Comparison of ENCODE assay signal across 13 cellular contexts in genomic region chr17:47225911-47226688, GRCh38. TPM values are rescaled to one million over a fixed set of nuclear protein-coding genes. Genes with fewer than 3 reads are reported as not detected.
DNase-seq lines count a peak whose midpoint lies in the region; ATAC-seq and TF ChIP-seq lines count a peak whose summit lies in the region.
"Had no signal": no experiment of that assay in that cellular context is flagged by ENCODE, and none has a peak within 500 bp of the region (broad histone marks: within the 10 kb centered on the region; RNA-seq: fewer than 3 reads in every experiment).

No MANE protein-coding gene starts in this region.

- H3K4me3 Mint-ChIP-seq in Caco-2 (ENCODE audit: unreplicated experiment), result no peak overlapping the region
- H3K4me3 Mint-ChIP-seq: naive B cell had no signal

- ATAC-seq in IMR-90 (ENCODE audit: low read depth), result no peak
- ATAC-seq in lower lobe of right lung, result no peak
- no peak for ATAC-seq in body of pancreas

- peak overlapping the region; percentile 94 for H2BK20ac ChIP-seq in IMR-90 (ENCODE audit: low read depth, low read length)

- TF ChIP-seq RAD21 in IMR-90 (IDR thresholded peaks at IDR 0.05; ENCODE audit: low read length), result no peak

- H3K9me3 ChIP-seq in IMR-90 (ENCODE audit: control insufficient read depth, insufficient read depth, low read length), result no peaks in the 10 kb centered on the region
- H3K9me3 ChIP-seq in lower lobe of right lung, result no peaks in the 10 kb centered on the region
- H3K9me3 ChIP-seq in subcutaneous abdominal adipose tissue (ENCODE audit: control insufficient read depth in 5 of 5, low read length in 5 of 5), result no peaks in the 10 kb centered on the region
- H3K9me3 ChIP-seq in Caco-2, result 0 out of 2 replicates have a peak, but pooled peaks cover 5% of the 10 kb centered on the region
- H3K9me3 ChIP-seq in body of pancreas, result no peaks in the 10 kb centered on the region

- no peak overlapping the region for H3K4me3 ChIP-seq in IMR-90 (ENCODE audit: insufficient read depth, low read depth, low read length)
- H3K4me3 ChIP-seq in lower lobe of right lung, result no peak overlapping the region
- H3K4me3 ChIP-seq in subcutaneous abdominal adipose tissue (ENCODE audit: low read depth in 1 of 5, low read length in 5 of 5), result no peak overlapping the region
- no peak overlapping the region for H3K4me3 ChIP-seq in Caco-2 (ENCODE audit: low read depth, low read length)
- H3K4me3 ChIP-seq in body of pancreas, result no peak overlapping the region

- H2AFZ ChIP-seq in IMR-90 (replicated peaks; ENCODE audit: low read length, poor library complexity), result peak overlapping the region; percentile 47

- BruUV-seq in IMR-90 (replicated peaks; lab: Mats Ljungman, UMichigan) (no TSS peak), Caco-2 (replicated peaks; lab: Mats Ljungman, UMichigan) (no TSS peak)

- peak overlapping the region; percentile 97 to 98 for H4K8ac ChIP-seq in IMR-90 (ENCODE audit: low read depth in 2 of 2, low read length in 2 of 2)

- peaks cover 4% of the 10 kb centered on the region for H3K27me3 Mint-ChIP-seq in Caco-2 (ENCODE audit: insufficient read depth, unreplicated experiment)

- peak overlapping the region; percentile 87 for H3K18ac ChIP-seq in IMR-90 (ENCODE audit: low read depth, low read length)

- no peaks in the 10 kb centered on the region for H3K36me3 Mint-ChIP-seq in Caco-2 (ENCODE audit: insufficient read depth, unreplicated experiment)
- H3K36me3 Mint-ChIP-seq: naive B cell had no signal

- no peaks in the 10 kb centered on the region for H4K20me1 ChIP-seq in IMR-90 (ENCODE audit: insufficient read depth, low read length)

- H3K4me1 ChIP-seq in IMR-90 (ENCODE audit: control insufficient read depth, insufficient read depth, low read length) (peaks cover 27% of the 10 kb centered on the region), lower lobe of right lung (peaks cover 29% of the 10 kb centered on the region), subcutaneous abdominal adipose tissue (ENCODE audit: control insufficient read depth in 5 of 5, insufficient read depth in 5 of 5, low read length in 5 of 5) (peaks cover 12 to 51% (median 31%) of the 10 kb centered on the region in 5 donors), Caco-2 (peaks cover 4% of the 10 kb centered on the region; the same call in 1 of the 2 replicates), body of pancreas (peaks cover 30% of the 10 kb centered on the region)

- H3K9me3 Mint-ChIP-seq in Caco-2 (ENCODE audit: unreplicated experiment), result peaks cover 18% of the 10 kb centered on the region

- no peaks in the 10 kb centered on the region for H3K27me3 ChIP-seq in IMR-90 (ENCODE audit: control insufficient read depth, insufficient read depth, low read length)
- H3K27me3 ChIP-seq in lower lobe of right lung (ENCODE audit: low read depth), result no peaks in the 10 kb centered on the region
- no peaks in the 10 kb centered on the region for H3K27me3 ChIP-seq in subcutaneous abdominal adipose tissue (ENCODE audit: control insufficient read depth in 5 of 5, insufficient read depth in 4 of 5, low read length in 5 of 5)
- no peaks in the 10 kb centered on the region for H3K27me3 ChIP-seq in Caco-2 (replicated peaks; ENCODE audit: control insufficient read depth, insufficient read depth, low read length)
- no peaks in the 10 kb centered on the region for H3K27me3 ChIP-seq in body of pancreas

- H3K56ac ChIP-seq in IMR-90 (ENCODE audit: extremely low read depth, insufficient read depth, low read length), result peak overlapping the region; percentile 96

- no CpG with 5 or more reads among the region's 2 CpGs for whole genome bisulfite sequencing in IMR-90 (ENCODE audit: extremely low coverage in 2 of 2, insufficient read length in 1 of 2), 2 experiments
- WGBS in body of pancreas, 2 donors, result 79 to 87% methylated on average over 2 of the region's 2 CpGs

- H4K91ac ChIP-seq in IMR-90 (ENCODE audit: insufficient read depth, low read depth, low read length), result peak overlapping the region; percentile 87

- TF ChIP-seq POLR2A in IMR-90 (IDR thresholded peaks at IDR 0.05; ENCODE audit: low read depth, low read length), result no peak
- no peak for TF ChIP-seq POLR2A in body of pancreas (IDR thresholded peaks at IDR 0.05)

- H3K4ac ChIP-seq in IMR-90 (ENCODE audit: low read depth, low read length), result peak overlapping the region; percentile 94

- peak overlapping the region; percentile 98 for H2AK5ac ChIP-seq in IMR-90 (ENCODE audit: low read depth, low read length)

- H3K36me3 ChIP-seq in IMR-90 (ENCODE audit: control insufficient read depth, insufficient read depth, low read length) (no peaks in the 10 kb centered on the region), lower lobe of right lung (no peaks in the 10 kb centered on the region), subcutaneous abdominal adipose tissue (ENCODE audit: control insufficient read depth in 5 of 5, insufficient read depth in 5 of 5, low read length in 5 of 5) (no peaks in the 10 kb centered on the region), Caco-2 (ENCODE audit: control insufficient read depth, insufficient read depth, low read length) (no peaks in the 10 kb centered on the region), body of pancreas (replicated peaks in 1 of 2; ENCODE audit: insufficient read depth in 1 of 2, low read depth in 2 of 2) (no peaks in the 10 kb centered on the region)

- in situ Hi-C loops in IMR-90 (cut with MboI; ENCODE audit: low sequenced_read_pairs), result loop anchor here (10.0 kb wide), 1 partner anchor 389 kb away; no protein-coding TSS in a partner anchor

- peak overlapping the region; percentile 71 for H2AK9ac ChIP-seq in IMR-90 (replicated peaks; ENCODE audit: low read depth, low read length, poor library complexity)

- dilution Hi-C loops in IMR-90 (cut with HindIII; ENCODE audit: low sequenced_read_pairs, unreplicated experiment), result no loop called here

- H2BK120ac ChIP-seq in IMR-90 (ENCODE audit: low read depth, low read length), result peak overlapping the region; percentile 96

- H2BK5ac ChIP-seq in IMR-90 (ENCODE audit: low read depth, low read length, poor library complexity, severe bottlenecking), result peak overlapping the region; percentile 92

- H3K9me1 ChIP-seq in IMR-90 (ENCODE audit: insufficient read depth, low read length), result peaks cover 8% of the 10 kb centered on the region

- H3K14ac ChIP-seq in IMR-90 (replicated peaks; ENCODE audit: low read depth, low read length), result peak overlapping the region; percentile 81

- intact Hi-C loops in IMR-90 (cut with micrococcal nuclease) (no loop called here), lower lobe of right lung (cut with DNase I) (loop anchor here (5.0 kb wide), 1 partner anchor 91 kb away; no protein-coding TSS in a partner anchor), Caco-2 (cut with micrococcal nuclease; ENCODE audit: unreplicated experiment) (no loop called here), body of pancreas (cut with DNase I) (loop anchor here (10.0 kb wide), 1 partner anchor 389 kb away; no protein-coding TSS in a partner anchor)

- peaks cover 16% of the 10 kb centered on the region for H3K4me1 Mint-ChIP-seq in Caco-2 (ENCODE audit: low read depth, unreplicated experiment)

- no peak overlapping the region for H3K27ac Mint-ChIP-seq in Caco-2 (ENCODE audit: unreplicated experiment)

- POLR2A ChIA-PET in IMR-90 (lab: Charles Lee; ENCODE audit: unreplicated experiment), result no interaction called here
- POLR2A ChIA-PET in Caco-2 (lab: Charles Lee), result no interaction called here

- peak overlapping the region; percentile 19; the same call in 1 of the 2 replicates for H3K4me2 ChIP-seq in IMR-90 (ENCODE audit: low read depth, low read length)

- H3K23ac ChIP-seq in IMR-90 (ENCODE audit: low read depth, low read length), result peak overlapping the region; percentile 41; the same call in 1 of the 2 replicates

- DNase-seq in IMR-90 (peak; percentile 47), lower lobe of right lung (no peak), Caco-2 (no peak), AG20443 (ENCODE audit: low spot score) (no peak), retina (no peak), body of pancreas (no peak)
- DNase-seq: activated CD4-positive, CD25-positive, alpha-beta regulatory T cell treated with anti-CD3 and anti-CD28 coated beads, Interleukin-2, amount 50 U/mL, for 72 hours; GOT3; naive B cell; NCI-H187; NCI-H82 had no signal

- no peak overlapping the region for H3K9ac ChIP-seq in IMR-90 (ENCODE audit: low read depth, low read length)
- H3K9ac ChIP-seq in subcutaneous abdominal adipose tissue (ENCODE audit: low read length in 5 of 5), result peak overlapping the region in 4 of 5 donors; percentile 17 to 54 (median 31)

- CTCF ChIA-PET in IMR-90 (lab: Yijun Ruan, JAX) (no interaction called here), Caco-2 (lab: Charles Lee) (no interaction called here)

- H3K27ac ChIP-seq in IMR-90 (ENCODE audit: insufficient read depth, low read length) (peak overlapping the region; percentile 35), cingulate gyrus (ENCODE audit: low read depth, low read length) (peak overlapping the region; percentile 57), lower lobe of right lung (peak overlapping the region; percentile 77), subcutaneous abdominal adipose tissue (ENCODE audit: low read depth, low read length) (peak overlapping the region; percentile 97), body of pancreas (peak overlapping the region in 2 of 4 donors; percentile 22 to 52)

- peaks cover 0 to 6% of the 10 kb centered on the region in 2 experiments; a peak in 1 of 4 replicates for H3K79me1 ChIP-seq in IMR-90 (ENCODE audit: low read depth in 1 of 2, low read length in 2 of 2)

- H2BK15ac ChIP-seq in IMR-90 (ENCODE audit: low read depth, low read length), result peak overlapping the region; percentile 98

- TF ChIP-seq CTCF in IMR-90 (conservative IDR thresholded peaks at IDR 0.05; ENCODE audit: low read depth, low read length), result no peak
- no peak for TF ChIP-seq CTCF in lower lobe of right lung (IDR thresholded peaks at IDR 0.05)
- TF ChIP-seq CTCF in Caco-2 (IDR thresholded peaks at IDR 0.05; ENCODE audit: insufficient read depth in 1 of 2, low read depth in 1 of 2, low read length in 1 of 2, severe bottlenecking in 1 of 2, unreplicated experiment in 1 of 2), result no peak
- no peak for TF ChIP-seq CTCF in body of pancreas (IDR thresholded peaks at IDR 0.05)

- peak overlapping the region; percentile 56 for H4K5ac ChIP-seq in IMR-90 (ENCODE audit: low read depth, low read length)

RNA-seq across cellular contexts. Expression of gene MYL4, which starts 17.0 kb away (rescaled TPM):
- 0.28 TPM in 1 of 2 replicates, not detected in the other for total RNA-seq in IMR-90 (2012; rRNA removed)
- 0.20 TPM in 1 of 2 replicates, not detected in the other for polyA plus RNA-seq in IMR-90 (2012; rRNA removed)
- polyA plus RNA-seq in IMR-90 (2012; cell fraction: cytosol; rRNA removed), result 0.14 TPM in 1 of 2 replicates, not detected in the other
- polyA plus RNA-seq in IMR-90 (2012; cell fraction: nucleus; rRNA removed; ENCODE audit: low replicate concordance), result 0.41 and 0.42 TPM in 2 replicates
- 3.0 TPM for total RNA-seq in lower lobe of right lung
- total RNA-seq in Caco-2 (2022), result 0.39 TPM in 1 of 2 replicates, not detected in the other
- not detected for total RNA-seq in body of pancreas

RNA-seq across cellular contexts. Expression of gene ITGB3, which starts 27.5 kb away (rescaled TPM):
- total RNA-seq in IMR-90 (2012; rRNA removed) (14.4 and 17.6 TPM in 2 replicates), lower lobe of right lung (10.5 TPM), Caco-2 (2022) (0.48 and 1.2 TPM in 2 replicates), body of pancreas (1 to 10 TPM; 2.0 to 2.1 TPM)
- 9.0 and 9.8 TPM in 2 replicates for polyA plus RNA-seq in IMR-90 (2012; rRNA removed)
- polyA plus RNA-seq in IMR-90 (2012; cell fraction: cytosol; rRNA removed), result 5.7 and 6.6 TPM in 2 replicates
- polyA plus RNA-seq in IMR-90 (2012; cell fraction: nucleus; rRNA removed; ENCODE audit: low replicate concordance), result 2.9 and 7.5 TPM in 2 replicates

RNA-seq across cellular contexts. Expression of gene CDC27, which starts 37.0 kb away (rescaled TPM):
- total RNA-seq in IMR-90 (2012; rRNA removed) (170 and 190 TPM in 2 replicates), lower lobe of right lung (76.6 TPM), Caco-2 (2022) (92.6 and 104 TPM in 2 replicates), body of pancreas (10 to 100 TPM; 11.5 to 27.2 TPM)
- polyA plus RNA-seq in IMR-90 (2012; rRNA removed), result 47.7 and 57.9 TPM in 2 replicates
- 12.3 and 13.8 TPM in 2 replicates for polyA plus RNA-seq in IMR-90 (2012; cell fraction: cytosol; rRNA removed)
- polyA plus RNA-seq in IMR-90 (2012; cell fraction: nucleus; rRNA removed; ENCODE audit: low replicate concordance), result 15.1 and 99.8 TPM in 2 replicates

Comparison
In these comparisons a context has a peak if more than half of its experiments do, and no peak if none do; other contexts are left out.
1. intact Hi-C loops: an anchor here in lower lobe of right lung (5.0 kb wide) and body of pancreas (10.0 kb wide); none called in IMR-90 and Caco-2.